6 cellular contexts compared by ENCODE assay signal in genomic region chr2:86347401-86347800, GRCh38. TPM values are rescaled to one million over a fixed set of nuclear protein-coding genes. Genes with fewer than 3 reads are reported as not detected.
"Had no signal": no experiment of that assay in that cellular context is flagged by ENCODE, and none has a peak within 500 bp of the region (broad histone marks: within the 10 kb centered on the region; RNA-seq: fewer than 3 reads in every experiment).

No MANE protein-coding gene starts in this region.

- H3K36me3 ChIP-seq: HAP-1 had no signal

- H3K4me1 ChIP-seq: HAP-1 had no signal

- H3K9ac ChIP-seq: GM23248 had no signal

- DNase-seq: GM23248, GOT3, H7, IMR-90 had no signal

- H3K27ac ChIP-seq: GM23248 had no signal

- H3K9me3 ChIP-seq: HAP-1 had no signal

- H3K4me3 ChIP-seq: GM23248, HAP-1 had no signal

- H2AFZ ChIP-seq: GM23248 had no signal

RNA-seq across cellular contexts. Expression of gene REEP1, which starts 10.0 kb away (rescaled TPM):
- total RNA-seq: GM23248, HT-29 had no signal
- polyA plus RNA-seq: GM23248 had no signal
